In the genomic region with DNA sequence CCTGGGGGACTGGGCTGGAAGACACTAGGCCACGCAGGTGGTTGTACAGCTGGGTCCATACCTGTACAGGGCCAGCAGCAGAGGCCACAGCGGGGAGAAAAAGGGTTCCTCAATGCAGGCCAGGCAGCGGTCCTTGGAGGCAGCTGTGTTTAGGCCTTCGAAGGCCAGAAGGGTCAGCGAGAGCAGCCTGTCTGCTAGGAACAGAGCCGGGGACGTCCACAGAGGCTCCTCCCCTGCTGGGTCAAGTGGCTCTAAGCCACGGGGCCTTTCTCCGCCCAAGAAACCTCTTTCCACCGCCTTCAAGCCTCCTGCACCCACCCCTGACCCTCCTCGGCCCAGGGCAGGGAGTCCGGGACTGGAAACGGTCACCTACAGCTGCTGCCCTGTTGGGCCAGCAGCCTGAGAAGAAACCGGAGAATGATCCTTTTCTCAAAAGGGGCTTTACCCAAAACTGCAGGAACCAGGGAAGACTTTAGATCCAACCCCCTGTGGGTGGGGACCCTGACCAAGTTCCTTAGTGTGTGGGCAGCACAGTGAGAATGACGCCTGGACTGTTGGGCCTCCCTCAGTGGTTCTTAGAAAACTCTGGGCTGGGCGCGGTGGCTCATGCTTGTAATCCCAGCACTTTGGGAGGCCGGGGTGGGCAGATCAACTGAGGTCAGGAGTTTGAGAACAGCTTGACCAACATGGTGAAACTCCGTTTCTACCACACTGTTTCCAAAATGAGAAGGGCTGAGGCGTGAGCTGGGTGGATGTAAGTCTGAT, we compare ENCODE assay signal across 2 cellular contexts.
TF ChIP-seq lines count a peak whose summit lies in the region.

No MANE protein-coding gene starts in this region.

TF ChIP-seq in GM23338, 12 proteins besides CTCF, POLR2A, EP300 and RAD21:
- TF ChIP-seq, protein P1, sequence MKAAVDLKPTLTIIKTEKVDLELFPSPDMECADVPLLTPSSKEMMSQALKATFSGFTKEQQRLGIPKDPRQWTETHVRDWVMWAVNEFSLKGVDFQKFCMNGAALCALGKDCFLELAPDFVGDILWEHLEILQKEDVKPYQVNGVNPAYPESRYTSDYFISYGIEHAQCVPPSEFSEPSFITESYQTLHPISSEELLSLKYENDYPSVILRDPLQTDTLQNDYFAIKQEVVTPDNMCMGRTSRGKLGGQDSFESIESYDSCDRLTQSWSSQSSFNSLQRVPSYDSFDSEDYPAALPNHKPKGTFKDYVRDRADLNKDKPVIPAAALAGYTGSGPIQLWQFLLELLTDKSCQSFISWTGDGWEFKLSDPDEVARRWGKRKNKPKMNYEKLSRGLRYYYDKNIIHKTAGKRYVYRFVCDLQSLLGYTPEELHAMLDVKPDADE (IDR thresholded peaks at IDR 0.05) = no peak
- no peak for TF ChIP-seq ZNF331 (CRISPR knock-in tag; IDR thresholded peaks at IDR 0.05; ENCODE audit: low read depth)
- TF ChIP-seq POLR2AphosphoS5 (IDR thresholded peaks at IDR 0.05; ENCODE audit: low read depth) = no peak
- TF ChIP-seq, protein P2, sequence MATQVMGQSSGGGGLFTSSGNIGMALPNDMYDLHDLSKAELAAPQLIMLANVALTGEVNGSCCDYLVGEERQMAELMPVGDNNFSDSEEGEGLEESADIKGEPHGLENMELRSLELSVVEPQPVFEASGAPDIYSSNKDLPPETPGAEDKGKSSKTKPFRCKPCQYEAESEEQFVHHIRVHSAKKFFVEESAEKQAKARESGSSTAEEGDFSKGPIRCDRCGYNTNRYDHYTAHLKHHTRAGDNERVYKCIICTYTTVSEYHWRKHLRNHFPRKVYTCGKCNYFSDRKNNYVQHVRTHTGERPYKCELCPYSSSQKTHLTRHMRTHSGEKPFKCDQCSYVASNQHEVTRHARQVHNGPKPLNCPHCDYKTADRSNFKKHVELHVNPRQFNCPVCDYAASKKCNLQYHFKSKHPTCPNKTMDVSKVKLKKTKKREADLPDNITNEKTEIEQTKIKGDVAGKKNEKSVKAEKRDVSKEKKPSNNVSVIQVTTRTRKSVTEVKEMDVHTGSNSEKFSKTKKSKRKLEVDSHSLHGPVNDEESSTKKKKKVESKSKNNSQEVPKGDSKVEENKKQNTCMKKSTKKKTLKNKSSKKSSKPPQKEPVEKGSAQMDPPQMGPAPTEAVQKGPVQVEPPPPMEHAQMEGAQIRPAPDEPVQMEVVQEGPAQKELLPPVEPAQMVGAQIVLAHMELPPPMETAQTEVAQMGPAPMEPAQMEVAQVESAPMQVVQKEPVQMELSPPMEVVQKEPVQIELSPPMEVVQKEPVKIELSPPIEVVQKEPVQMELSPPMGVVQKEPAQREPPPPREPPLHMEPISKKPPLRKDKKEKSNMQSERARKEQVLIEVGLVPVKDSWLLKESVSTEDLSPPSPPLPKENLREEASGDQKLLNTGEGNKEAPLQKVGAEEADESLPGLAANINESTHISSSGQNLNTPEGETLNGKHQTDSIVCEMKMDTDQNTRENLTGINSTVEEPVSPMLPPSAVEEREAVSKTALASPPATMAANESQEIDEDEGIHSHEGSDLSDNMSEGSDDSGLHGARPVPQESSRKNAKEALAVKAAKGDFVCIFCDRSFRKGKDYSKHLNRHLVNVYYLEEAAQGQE (IDR thresholded peaks at IDR 0.05; ENCODE audit: unreplicated experiment) = no peak
- TF ChIP-seq ZNF114 (CRISPR knock-in tag; IDR thresholded peaks at IDR 0.05) = no peak
- TF ChIP-seq EZH2 (IDR thresholded peaks at IDR 0.05; ENCODE audit: low read depth, unreplicated experiment) = no peak
- TF ChIP-seq JUNB (IDR thresholded peaks at IDR 0.05; ENCODE audit: unreplicated experiment) = no peak
- TF ChIP-seq NANOG (IDR thresholded peaks at IDR 0.05; ENCODE audit: borderline replicate concordance) = no peak

TF ChIP-seq in K562, 482 proteins besides CTCF, POLR2A, EP300 and RAD21:
- no peak for TF ChIP-seq TEAD4 (IDR thresholded peaks at IDR 0.05; ENCODE audit: low read length)
- TF ChIP-seq TEAD4 (CRISPR knock-in tag; IDR thresholded peaks at IDR 0.05; ENCODE audit: borderline replicate concordance) = no peak
- no peak for TF ChIP-seq ERF (CRISPR knock-in tag; IDR thresholded peaks at IDR 0.05)
- TF ChIP-seq PHF8 (IDR thresholded peaks at IDR 0.05; ENCODE audit: borderline replicate concordance, low read length) = peak; percentile 19; the same call in 1 of the 2 replicates
- TF ChIP-seq SREBF1 (IDR thresholded peaks at IDR 0.05; ENCODE audit: borderline replicate concordance, low read depth, low read length) = no peak
- TF ChIP-seq CREBBP (IDR thresholded peaks at IDR 0.05; ENCODE audit: low read depth, low read length) = no peak
- TF ChIP-seq, protein P3, sequence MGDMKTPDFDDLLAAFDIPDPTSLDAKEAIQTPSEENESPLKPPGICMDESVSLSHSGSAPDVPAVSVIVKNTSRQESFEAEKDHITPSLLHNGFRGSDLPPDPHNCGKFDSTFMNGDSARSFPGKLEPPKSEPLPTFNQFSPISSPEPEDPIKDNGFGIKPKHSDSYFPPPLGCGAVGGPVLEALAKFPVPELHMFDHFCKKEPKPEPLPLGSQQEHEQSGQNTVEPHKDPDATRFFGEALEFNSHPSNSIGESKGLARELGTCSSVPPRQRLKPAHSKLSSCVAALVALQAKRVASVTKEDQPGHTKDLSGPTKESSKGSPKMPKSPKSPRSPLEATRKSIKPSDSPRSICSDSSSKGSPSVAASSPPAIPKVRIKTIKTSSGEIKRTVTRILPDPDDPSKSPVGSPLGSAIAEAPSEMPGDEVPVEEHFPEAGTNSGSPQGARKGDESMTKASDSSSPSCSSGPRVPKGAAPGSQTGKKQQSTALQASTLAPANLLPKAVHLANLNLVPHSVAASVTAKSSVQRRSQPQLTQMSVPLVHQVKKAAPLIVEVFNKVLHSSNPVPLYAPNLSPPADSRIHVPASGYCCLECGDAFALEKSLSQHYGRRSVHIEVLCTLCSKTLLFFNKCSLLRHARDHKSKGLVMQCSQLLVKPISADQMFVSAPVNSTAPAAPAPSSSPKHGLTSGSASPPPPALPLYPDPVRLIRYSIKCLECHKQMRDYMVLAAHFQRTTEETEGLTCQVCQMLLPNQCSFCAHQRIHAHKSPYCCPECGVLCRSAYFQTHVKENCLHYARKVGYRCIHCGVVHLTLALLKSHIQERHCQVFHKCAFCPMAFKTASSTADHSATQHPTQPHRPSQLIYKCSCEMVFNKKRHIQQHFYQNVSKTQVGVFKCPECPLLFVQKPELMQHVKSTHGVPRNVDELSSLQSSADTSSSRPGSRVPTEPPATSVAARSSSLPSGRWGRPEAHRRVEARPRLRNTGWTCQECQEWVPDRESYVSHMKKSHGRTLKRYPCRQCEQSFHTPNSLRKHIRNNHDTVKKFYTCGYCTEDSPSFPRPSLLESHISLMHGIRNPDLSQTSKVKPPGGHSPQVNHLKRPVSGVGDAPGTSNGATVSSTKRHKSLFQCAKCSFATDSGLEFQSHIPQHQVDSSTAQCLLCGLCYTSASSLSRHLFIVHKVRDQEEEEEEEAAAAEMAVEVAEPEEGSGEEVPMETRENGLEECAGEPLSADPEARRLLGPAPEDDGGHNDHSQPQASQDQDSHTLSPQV (IDR thresholded peaks at IDR 0.05) = peak; percentile 45; the same call in 1 of the 2 replicates
- TF ChIP-seq OTX1 (CRISPR knock-in tag; IDR thresholded peaks at IDR 0.05) = no peak
- TF ChIP-seq SLC30A9 (CRISPR knock-in tag; IDR thresholded peaks at IDR 0.05) = no peak
- TF ChIP-seq KDM5B (IDR thresholded peaks at IDR 0.05; ENCODE audit: insufficient replicate concordance, low read depth, low read length) = peak; percentile 19
- no peak for TF ChIP-seq SOX6 (IDR thresholded peaks at IDR 0.05)
- TF ChIP-seq EGR1 (conservative IDR thresholded peaks at IDR 0.05) = peak; percentile 52; the same call in 1 of the 2 replicates
- TF ChIP-seq IFI16 (CRISPR knock-in tag; IDR thresholded peaks at IDR 0.05) = no peak
- no peak for TF ChIP-seq RBFOX2 (IDR thresholded peaks at IDR 0.05; ENCODE audit: low read depth, low read length)
- TF ChIP-seq YY1 (IDR thresholded peaks at IDR 0.05; ENCODE audit: borderline replicate concordance in 1 of 3, control insufficient read depth in 1 of 3, extremely low read depth in 1 of 3, insufficient read depth in 3 of 3, insufficient read length in 1 of 3, insufficient replicate concordance in 2 of 3, low read depth in 1 of 3, low read length in 2 of 3) = no peak
- TF ChIP-seq, protein P4, sequence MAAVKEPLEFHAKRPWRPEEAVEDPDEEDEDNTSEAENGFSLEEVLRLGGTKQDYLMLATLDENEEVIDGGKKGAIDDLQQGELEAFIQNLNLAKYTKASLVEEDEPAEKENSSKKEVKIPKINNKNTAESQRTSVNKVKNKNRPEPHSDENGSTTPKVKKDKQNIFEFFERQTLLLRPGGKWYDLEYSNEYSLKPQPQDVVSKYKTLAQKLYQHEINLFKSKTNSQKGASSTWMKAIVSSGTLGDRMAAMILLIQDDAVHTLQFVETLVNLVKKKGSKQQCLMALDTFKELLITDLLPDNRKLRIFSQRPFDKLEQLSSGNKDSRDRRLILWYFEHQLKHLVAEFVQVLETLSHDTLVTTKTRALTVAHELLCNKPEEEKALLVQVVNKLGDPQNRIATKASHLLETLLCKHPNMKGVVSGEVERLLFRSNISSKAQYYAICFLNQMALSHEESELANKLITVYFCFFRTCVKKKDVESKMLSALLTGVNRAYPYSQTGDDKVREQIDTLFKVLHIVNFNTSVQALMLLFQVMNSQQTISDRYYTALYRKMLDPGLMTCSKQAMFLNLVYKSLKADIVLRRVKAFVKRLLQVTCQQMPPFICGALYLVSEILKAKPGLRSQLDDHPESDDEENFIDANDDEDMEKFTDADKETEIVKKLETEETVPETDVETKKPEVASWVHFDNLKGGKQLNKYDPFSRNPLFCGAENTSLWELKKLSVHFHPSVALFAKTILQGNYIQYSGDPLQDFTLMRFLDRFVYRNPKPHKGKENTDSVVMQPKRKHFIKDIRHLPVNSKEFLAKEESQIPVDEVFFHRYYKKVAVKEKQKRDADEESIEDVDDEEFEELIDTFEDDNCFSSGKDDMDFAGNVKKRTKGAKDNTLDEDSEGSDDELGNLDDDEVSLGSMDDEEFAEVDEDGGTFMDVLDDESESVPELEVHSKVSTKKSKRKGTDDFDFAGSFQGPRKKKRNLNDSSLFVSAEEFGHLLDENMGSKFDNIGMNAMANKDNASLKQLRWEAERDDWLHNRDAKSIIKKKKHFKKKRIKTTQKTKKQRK (IDR thresholded peaks at IDR 0.05; ENCODE audit: borderline replicate concordance, low read depth, low read length) = no peak
- peak; percentile 62; the same call in 1 of the 2 replicates for TF ChIP-seq ZFX (CRISPR knock-in tag; IDR thresholded peaks at IDR 0.05)
- TF ChIP-seq, protein P5, sequence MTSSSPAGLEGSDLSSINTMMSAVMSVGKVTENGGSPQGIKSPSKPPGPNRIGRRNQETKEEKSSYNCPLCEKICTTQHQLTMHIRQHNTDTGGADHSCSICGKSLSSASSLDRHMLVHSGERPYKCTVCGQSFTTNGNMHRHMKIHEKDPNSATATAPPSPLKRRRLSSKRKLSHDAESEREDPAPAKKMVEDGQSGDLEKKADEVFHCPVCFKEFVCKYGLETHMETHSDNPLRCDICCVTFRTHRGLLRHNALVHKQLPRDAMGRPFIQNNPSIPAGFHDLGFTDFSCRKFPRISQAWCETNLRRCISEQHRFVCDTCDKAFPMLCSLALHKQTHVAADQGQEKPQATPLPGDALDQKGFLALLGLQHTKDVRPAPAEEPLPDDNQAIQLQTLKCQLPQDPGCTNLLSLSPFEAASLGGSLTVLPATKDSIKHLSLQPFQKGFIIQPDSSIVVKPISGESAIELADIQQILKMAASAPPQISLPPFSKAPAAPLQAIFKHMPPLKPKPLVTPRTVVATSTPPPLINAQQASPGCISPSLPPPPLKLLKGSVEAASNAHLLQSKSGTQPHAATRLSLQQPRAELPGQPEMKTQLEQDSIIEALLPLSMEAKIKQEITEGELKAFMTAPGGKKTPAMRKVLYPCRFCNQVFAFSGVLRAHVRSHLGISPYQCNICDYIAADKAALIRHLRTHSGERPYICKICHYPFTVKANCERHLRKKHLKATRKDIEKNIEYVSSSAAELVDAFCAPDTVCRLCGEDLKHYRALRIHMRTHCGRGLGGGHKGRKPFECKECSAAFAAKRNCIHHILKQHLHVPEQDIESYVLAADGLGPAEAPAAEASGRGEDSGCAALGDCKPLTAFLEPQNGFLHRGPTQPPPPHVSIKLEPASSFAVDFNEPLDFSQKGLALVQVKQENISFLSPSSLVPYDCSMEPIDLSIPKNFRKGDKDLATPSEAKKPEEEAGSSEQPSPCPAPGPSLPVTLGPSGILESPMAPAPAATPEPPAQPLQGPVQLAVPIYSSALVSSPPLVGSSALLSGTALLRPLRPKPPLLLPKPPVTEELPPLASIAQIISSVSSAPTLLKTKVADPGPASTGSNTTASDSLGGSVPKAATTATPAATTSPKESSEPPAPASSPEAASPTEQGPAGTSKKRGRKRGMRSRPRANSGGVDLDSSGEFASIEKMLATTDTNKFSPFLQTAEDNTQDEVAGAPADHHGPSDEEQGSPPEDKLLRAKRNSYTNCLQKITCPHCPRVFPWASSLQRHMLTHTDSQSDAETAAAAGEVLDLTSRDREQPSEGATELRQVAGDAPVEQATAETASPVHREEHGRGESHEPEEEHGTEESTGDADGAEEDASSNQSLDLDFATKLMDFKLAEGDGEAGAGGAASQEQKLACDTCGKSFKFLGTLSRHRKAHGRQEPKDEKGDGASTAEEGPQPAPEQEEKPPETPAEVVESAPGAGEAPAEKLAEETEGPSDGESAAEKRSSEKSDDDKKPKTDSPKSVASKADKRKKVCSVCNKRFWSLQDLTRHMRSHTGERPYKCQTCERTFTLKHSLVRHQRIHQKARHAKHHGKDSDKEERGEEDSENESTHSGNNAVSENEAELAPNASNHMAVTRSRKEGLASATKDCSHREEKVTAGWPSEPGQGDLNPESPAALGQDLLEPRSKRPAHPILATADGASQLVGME (CRISPR knock-in tag; IDR thresholded peaks at IDR 0.05) = no peak
- peak; percentile 78 for TF ChIP-seq ZNF766 (CRISPR knock-in tag; conservative IDR thresholded peaks at IDR 0.05)
- TF ChIP-seq, protein P6, sequence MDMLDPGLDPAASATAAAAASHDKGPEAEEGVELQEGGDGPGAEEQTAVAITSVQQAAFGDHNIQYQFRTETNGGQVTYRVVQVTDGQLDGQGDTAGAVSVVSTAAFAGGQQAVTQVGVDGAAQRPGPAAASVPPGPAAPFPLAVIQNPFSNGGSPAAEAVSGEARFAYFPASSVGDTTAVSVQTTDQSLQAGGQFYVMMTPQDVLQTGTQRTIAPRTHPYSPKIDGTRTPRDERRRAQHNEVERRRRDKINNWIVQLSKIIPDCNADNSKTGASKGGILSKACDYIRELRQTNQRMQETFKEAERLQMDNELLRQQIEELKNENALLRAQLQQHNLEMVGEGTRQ (CRISPR knock-in tag; IDR thresholded peaks at IDR 0.05) = no peak
- no peak for TF ChIP-seq SNIP1 (IDR thresholded peaks at IDR 0.05; ENCODE audit: low read depth)
